Comparison of ENCODE assay signal across 25 cellular contexts in the genomic region with DNA sequence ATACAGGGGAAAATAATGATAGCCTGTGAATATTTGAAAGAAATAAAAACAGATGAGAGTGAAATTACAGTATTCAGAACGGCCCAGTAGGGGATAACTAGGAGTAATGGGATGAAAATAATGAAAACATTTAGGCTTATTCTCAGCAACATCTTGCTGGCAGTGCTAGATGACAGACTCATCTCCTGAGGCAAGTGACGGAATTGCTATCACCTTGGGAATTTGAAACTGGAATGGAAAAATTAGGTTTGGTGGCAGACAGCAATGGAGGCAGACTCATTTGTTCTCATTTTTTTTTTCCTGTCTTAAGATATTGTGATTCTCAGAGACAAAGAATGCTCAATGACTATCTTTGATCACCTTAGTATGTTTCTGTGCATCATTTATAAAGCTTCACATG.
"Had no signal": no experiment of that assay in that cellular context is flagged by ENCODE, and none has a peak within 500 bp of the region (broad histone marks: within the 10 kb centered on the region; RNA-seq: fewer than 3 reads in every experiment).

No MANE protein-coding gene starts in this region.

- ATAC-seq: effector memory CD8-positive, alpha-beta T cell; esophagus mucosa; gastrocnemius medialis; heart right ventricle; left cardiac atrium; left lung; left ventricle myocardium superior; lower lobe of right lung; mucosa of descending colon had no signal

- H3K27ac ChIP-seq: colonic mucosa, epithelial cell of prostate, esophagus squamous epithelium, gastrocnemius medialis, heart right ventricle, left lung, lower lobe of right lung had no signal

- H3K27me3 Mint-ChIP-seq: dendritic cell treated with granulocyte-macrophage colony-stimulating factor and Interleukin-4, amounts not matched to agents 40 ng/mL and 50 ng/mL, for 4 days; effector memory CD8-positive, alpha-beta T cell; naive B cell had no signal

- H3K4me3 ChIP-seq: colonic mucosa, esophagus squamous epithelium, gastrocnemius medialis, heart right ventricle, left lung, lower lobe of right lung, mucosa of descending colon had no signal

- H3K36me3 ChIP-seq: colonic mucosa, esophagus squamous epithelium, gastrocnemius medialis, heart right ventricle, left lung, lower lobe of right lung had no signal

- H3K36me3 Mint-ChIP-seq: naive B cell had no signal

- DNase-seq: colonic mucosa; cortex of kidney; effector CD8-positive, alpha-beta T cell; effector memory CD8-positive, alpha-beta T cell; endodermal cell; erythroblast; esophagus squamous epithelium; foreskin fibroblast; foreskin melanocyte; gastrocnemius medialis; glutamatergic neuron; head of caudate nucleus; heart right ventricle; hippocampal formation; left cardiac atrium; left lung; left ventricle myocardium superior; lower lobe of right lung; mesenchymal stem cell; mucosa of descending colon; naive B cell had no signal

- H3K9me3 ChIP-seq: colonic mucosa, esophagus squamous epithelium, gastrocnemius medialis, left lung, lower lobe of right lung, mucosa of descending colon had no signal

- H3K27ac Mint-ChIP-seq: dendritic cell treated with granulocyte-macrophage colony-stimulating factor and Interleukin-4, amounts not matched to agents 40 ng/mL and 50 ng/mL, for 4 days; effector memory CD8-positive, alpha-beta T cell; endodermal cell; mesothelial cell of epicardium; naive B cell had no signal

- H3K4me1 ChIP-seq: colonic mucosa, esophagus squamous epithelium, gastrocnemius medialis, heart right ventricle, left lung, lower lobe of right lung had no signal

- H3K4me3 Mint-ChIP-seq: dendritic cell treated with granulocyte-macrophage colony-stimulating factor and Interleukin-4, amounts not matched to agents 40 ng/mL and 50 ng/mL, for 4 days; effector memory CD8-positive, alpha-beta T cell; endodermal cell; mesothelial cell of epicardium; naive B cell had no signal

- H3K4me1 Mint-ChIP-seq: endodermal cell, mesothelial cell of epicardium, naive B cell had no signal

- H3K9me3 Mint-ChIP-seq: endodermal cell had no signal

- H3K27me3 ChIP-seq: colonic mucosa, esophagus squamous epithelium, gastrocnemius medialis, heart right ventricle, left lung had no signal
